In the genomic region with DNA sequence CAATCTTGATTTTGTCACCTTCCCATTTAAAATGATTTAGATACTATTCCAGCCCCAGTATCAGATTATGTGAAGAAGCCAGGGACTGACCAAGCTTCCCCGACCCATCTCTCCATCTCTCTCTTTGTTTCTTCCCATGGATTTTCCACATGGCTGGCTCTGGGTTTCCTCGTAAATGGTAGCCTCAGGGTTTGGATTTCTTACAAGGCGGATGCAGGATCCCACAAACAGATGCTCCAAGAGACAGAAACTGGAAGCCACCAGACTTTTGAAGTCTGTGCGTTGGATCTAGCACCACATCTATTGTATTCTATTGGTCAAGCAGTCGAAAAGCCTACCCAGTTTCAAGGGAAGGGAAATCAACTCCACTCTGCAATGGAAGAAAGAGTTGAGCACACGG, we compare ENCODE assay signal across 35 cellular contexts. TPM values are rescaled to one million over a fixed set of nuclear protein-coding genes. Genes with fewer than 3 reads are reported as not detected.
"Had no signal": no experiment of that assay in that cellular context is flagged by ENCODE, and none has a peak within 500 bp of the region (broad histone marks: within the 10 kb centered on the region; RNA-seq: fewer than 3 reads in every experiment).

No MANE protein-coding gene starts in this region.

- DNase-seq: activated B cell treated with CpG ODN at 0.5 μM for 24 hours; activated CD4-positive, alpha-beta memory T cell treated with anti-CD3 and anti-CD28 coated beads for 36 hours; activated CD4-positive, alpha-beta T cell treated with anti-CD3 and anti-CD28 coated beads for 4 hours; activated CD4-positive, alpha-beta T cell treated with anti-CD3 and anti-CD28 coated beads, Interleukin-2, amount 10 ng/mL, durations not matched to agents 24 days and 14 days; activated CD4-positive, alpha-beta T cell treated with anti-CD3 and anti-CD28 coated beads, Interleukin-2, amount 50 U/mL, for 1 hour; activated CD4-positive, alpha-beta T cell treated with anti-CD3 and anti-CD28 coated beads, Interleukin-2, amount 50 U/mL, for 4 hours; activated CD4-positive, CD25-positive, alpha-beta regulatory T cell treated with anti-CD3 and anti-CD28 coated beads, Interleukin-2, amount 50 U/mL, for 72 hours; activated CD8-positive, alpha-beta memory T cell treated with anti-CD3 and anti-CD28 coated beads, Interleukin-2, amount 50 U/mL, for 4 hours; activated CD8-positive, alpha-beta T cell treated with anti-CD3 and anti-CD28 coated beads for 36 hours; activated effector memory CD4-positive, alpha-beta T cell treated with anti-CD3 and anti-CD28 coated beads, Interleukin-2, amount 50 U/mL, for 16 hours; activated gamma-delta T cell treated with Interleukin-2 at 50 U/mL for 16 hours; activated naive CD4-positive, alpha-beta T cell; activated naive CD4-positive, alpha-beta T cell treated with anti-CD3 and anti-CD28 coated beads for 36 hours; activated naive CD4-positive, alpha-beta T cell treated with anti-CD3 and anti-CD28 coated beads, Interleukin-2, amount 50 U/mL, for 16 hours; activated naive CD8-positive, alpha-beta T cell treated with anti-CD3 and anti-CD28 coated beads for 36 hours; activated T-cell treated with anti-CD3 and anti-CD28 coated beads for 4 hours; activated T-cell treated with anti-CD3 and anti-CD28 coated beads, Interleukin-2, amount 50 U/mL, for 1 hour; activated T-cell treated with anti-CD3 and anti-CD28 coated beads, Interleukin-2, amount 50 U/mL, for 4 hours; activated T-cell treated with anti-CD3 and anti-CD28 coated beads, Interleukin-2, amount 50 U/mL, for 72 hours; adrenal gland; amniotic stem cell; aorta; body of pancreas; brain microvascular endothelial cell; central memory CD4-positive, alpha-beta T cell; T-helper 1 cell; T-helper 2 cell; T-helper 9 cell had no signal

- H3K9me3 ChIP-seq: adrenal gland, body of pancreas, breast epithelium had no signal

- H3K27ac ChIP-seq: adrenal gland, body of pancreas, brain microvascular endothelial cell, breast epithelium, VCaP had no signal

- H3K27me3 ChIP-seq: adrenal gland, body of pancreas, brain microvascular endothelial cell, breast epithelium had no signal

- H3K36me3 ChIP-seq: adrenal gland, brain microvascular endothelial cell, breast epithelium had no signal

- H3K4me1 ChIP-seq: adrenal gland, body of pancreas, breast epithelium had no signal

- H3K4me3 ChIP-seq: adrenal gland, body of pancreas, breast epithelium had no signal

RNA-seq across cellular contexts. Expression of gene SPHKAP, which starts 46.0 kb away (rescaled TPM):
- total RNA-seq: activated B cell treated with CpG ODN at 0.5 μM for 24 hours; activated CD4-positive, alpha-beta memory T cell treated with anti-CD3 and anti-CD28 coated beads for 36 hours; activated CD4-positive, alpha-beta T cell treated with anti-CD3 and anti-CD28 coated beads, Interleukin-2, amount 10 ng/mL, durations not matched to agents 24 days and 14 days; activated CD8-positive, alpha-beta memory T cell treated with anti-CD3 and anti-CD28 coated beads for 36 hours; activated CD8-positive, alpha-beta T cell treated with anti-CD3 and anti-CD28 coated beads for 36 hours; activated naive CD4-positive, alpha-beta T cell treated with anti-CD3 and anti-CD28 coated beads for 36 hours; activated naive CD4-positive, alpha-beta T cell treated with anti-CD3 and anti-CD28 coated beads, Interleukin-2, amount 50 U/mL, for 72 hours; activated naive CD8-positive, alpha-beta T cell treated with anti-CD3 and anti-CD28 coated beads for 36 hours; activated T-cell treated with anti-CD3 and anti-CD28 coated beads, Interleukin-2, amount 50 U/mL, for 4 hours; activated T-cell treated with anti-CD3 and anti-CD28 coated beads, Interleukin-2, amount 50 U/mL, for 72 hours; activated T-helper 1 cell treated with anti-CD3 and anti-CD28 coated beads, Interleukin-12 subunit alpha, Interleukin-12 subunit beta, Interleukin-2, Interleukin-4 antibody, amounts not matched to agents 30 ng/mL and 10 ng/mL and 1 ng/mL, durations not matched to agents 14 hours and 24 hours and 36 hours; activated T-helper 17 cell treated with anti-CD3 and anti-CD28 coated beads, Interleukin-2, amount 50 U/mL, for 72 hours; astrocyte; body of pancreas had no signal
- polyA plus RNA-seq: aorta had no signal
